ENCODE assay signal across 9 cellular contexts in the genomic region with DNA sequence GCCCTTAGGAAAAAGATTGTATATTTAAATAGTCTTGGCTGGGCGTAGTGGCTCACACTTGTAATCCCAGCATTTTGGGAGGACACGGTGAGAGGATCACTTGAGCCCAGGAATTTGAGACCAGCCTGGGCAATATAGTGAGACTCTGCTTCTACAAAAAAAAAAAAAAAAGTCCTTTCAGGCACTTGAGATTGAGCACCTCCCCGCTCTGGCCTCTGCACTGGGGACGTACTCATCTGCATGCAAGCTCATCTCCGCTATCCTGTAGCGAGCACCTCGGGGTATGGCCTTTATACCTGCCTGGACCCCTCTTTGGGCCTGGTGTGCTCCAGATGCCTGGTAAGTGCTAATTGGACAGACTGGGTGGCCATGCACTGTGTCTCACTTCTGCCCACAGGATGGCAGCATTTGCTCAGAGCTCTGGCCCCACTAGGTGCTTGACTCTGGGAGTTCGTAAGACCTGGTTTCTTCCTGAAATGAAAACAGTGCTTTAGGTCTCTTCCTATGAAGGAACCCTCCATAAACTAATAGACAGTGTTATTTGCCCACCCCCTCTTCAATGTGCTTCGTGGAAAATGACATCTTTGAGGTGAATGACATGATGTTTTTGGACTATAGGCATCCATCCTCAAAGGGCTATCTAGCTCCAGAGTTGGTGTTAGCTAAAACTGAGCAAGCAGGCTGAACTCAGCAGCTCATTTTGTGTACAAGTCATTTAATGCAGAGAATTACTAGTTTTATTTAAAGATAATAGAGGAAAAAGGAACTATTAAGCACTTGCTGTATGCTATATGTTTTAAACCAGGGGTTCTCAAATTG.
DNase-seq lines count a peak whose midpoint lies in the region; ATAC-seq and TF ChIP-seq lines count a peak whose summit lies in the region.
"Had no signal": no experiment of that assay in that cellular context is flagged by ENCODE, and none has a peak within 500 bp of the region (broad histone marks: within the 10 kb centered on the region; RNA-seq: fewer than 3 reads in every experiment).

No MANE protein-coding gene starts in this region.

- no peaks in the 10 kb centered on the region for H3K79me2 ChIP-seq in DND-41 (ENCODE audit: insufficient read depth, low read length)

- H3K27me3 Mint-ChIP-seq in activated CD8-positive, alpha-beta T cell treated with anti-CD3 and anti-CD28 coated beads for 36 hours, result no peaks in the 10 kb centered on the region
- peaks cover 3% of the 10 kb centered on the region for H3K27me3 Mint-ChIP-seq in memory B cell

- TF ChIP-seq CTCF in DND-41 (IDR thresholded peaks at IDR 0.05; ENCODE audit: borderline replicate concordance, extremely low read depth, low read length, poor library complexity, severe bottlenecking), result peak; percentile 77
- peak; percentile 78 for TF ChIP-seq CTCF in activated CD8-positive, alpha-beta T cell treated with anti-CD3 and anti-CD28 coated beads for 36 hours (IDR thresholded peaks at IDR 0.05)

- H3K4me1 Mint-ChIP-seq in activated CD8-positive, alpha-beta T cell treated with anti-CD3 and anti-CD28 coated beads for 36 hours (ENCODE audit: low read depth), result peaks cover 11% of the 10 kb centered on the region
- no peaks in the 10 kb centered on the region for H3K4me1 Mint-ChIP-seq in memory B cell

- no peaks in the 10 kb centered on the region for H3K27me3 ChIP-seq in DND-41 (ENCODE audit: insufficient read depth, low read length, poor library complexity)
- no peaks in the 10 kb centered on the region for H3K27me3 ChIP-seq in effector memory CD4-positive, alpha-beta T cell (replicated peaks; ENCODE audit: control insufficient read depth, insufficient read depth, low read length, poor library complexity, severe bottlenecking)

- H3K4me3 Mint-ChIP-seq in activated CD8-positive, alpha-beta T cell treated with anti-CD3 and anti-CD28 coated beads for 36 hours, result no peak overlapping the region
- H3K4me3 Mint-ChIP-seq in memory B cell, result no peak overlapping the region
- H3K4me3 Mint-ChIP-seq: dendritic cell treated with granulocyte-macrophage colony-stimulating factor and Interleukin-4, amounts not matched to agents 40 ng/mL and 50 ng/mL, for 4 days had no signal

- CTCF ChIA-PET in activated CD8-positive, alpha-beta T cell treated with anti-CD3 and anti-CD28 coated beads for 36 hours (lab: Charles Lee), result interaction anchor here (0.6 to 3.1 kb wide), 48 partner anchors 9 to 381 kb away, joined by 3 to 29 read pairs (median 5); partner anchors contain the start of genes ADAM15, KCNN3 and PBXIP1

- no peak overlapping the region for H2AFZ ChIP-seq in DND-41 (ENCODE audit: low read depth, low read length)

- no peak overlapping the region for H3K4me2 ChIP-seq in DND-41 (ENCODE audit: insufficient read depth, low read length)

- H3K4me1 ChIP-seq in DND-41 (ENCODE audit: insufficient read depth, low read length), result no peaks in the 10 kb centered on the region
- H3K4me1 ChIP-seq in effector memory CD4-positive, alpha-beta T cell (ENCODE audit: control insufficient read depth, insufficient read depth, low read length, poor library complexity, severe bottlenecking), result no peaks in the 10 kb centered on the region

- no peak overlapping the region for H3K9ac ChIP-seq in DND-41 (ENCODE audit: low read depth, low read length)

- no peaks in the 10 kb centered on the region for H3K9me3 ChIP-seq in DND-41 (ENCODE audit: insufficient read depth, low read length, severe bottlenecking)
- H3K9me3 ChIP-seq in effector memory CD4-positive, alpha-beta T cell (ENCODE audit: control insufficient read depth, low read length), result no peaks in the 10 kb centered on the region

- no peaks in the 10 kb centered on the region for H3K36me3 Mint-ChIP-seq in activated CD8-positive, alpha-beta T cell treated with anti-CD3 and anti-CD28 coated beads for 36 hours (ENCODE audit: low read depth)
- no peaks in the 10 kb centered on the region for H3K36me3 Mint-ChIP-seq in memory B cell

- DNase-seq in DND-41 (peak; percentile 55), HK-2 (ENCODE audit: unreplicated experiment) (peak; percentile 46), NCI-H748 treated with DMSO at 0.1 percent for 48 hours (lab: John Stamatoyannopoulos, UW) (peak; percentile 58), memory B cell (ENCODE audit: low spot score in 2 of 2) (peak; percentile 45 to 60)
- peak; percentile 88 for DNase-seq in activated CD8-positive, alpha-beta T cell treated with anti-CD3 and anti-CD28 coated beads for 36 hours
- peak; percentile 23 to 47 (median 38) for DNase-seq in effector memory CD4-positive, alpha-beta T cell
- DNase-seq in stimulated activated CD8-positive, alpha-beta memory T cell treated with anti-CD3 and anti-CD28 coated beads, Interleukin-15, amount 100 ng/mL, for 4 hours (ENCODE audit: low read depth in 2 of 2), result peak; percentile 46 to 63

- H4K20me1 ChIP-seq in DND-41 (ENCODE audit: insufficient read depth, low read length), result no peaks in the 10 kb centered on the region

- no peaks in the 10 kb centered on the region for H3K36me3 ChIP-seq in DND-41 (ENCODE audit: insufficient read depth, low read length)
- H3K36me3 ChIP-seq in effector memory CD4-positive, alpha-beta T cell (ENCODE audit: control insufficient read depth, insufficient read depth, low read length), result no peaks in the 10 kb centered on the region

- POLR2A ChIA-PET in activated CD8-positive, alpha-beta T cell treated with anti-CD3 and anti-CD28 coated beads for 36 hours (lab: Charles Lee), result interaction anchor here (0.7 to 1.0 kb wide), 2 partner anchors 212 to 270 kb away, joined by 3 read pairs; no protein-coding TSS in a partner anchor

- H3K9me3 Mint-ChIP-seq in activated CD8-positive, alpha-beta T cell treated with anti-CD3 and anti-CD28 coated beads for 36 hours, result no peaks in the 10 kb centered on the region
- H3K9me3 Mint-ChIP-seq in memory B cell, result no peaks in the 10 kb centered on the region
- H3K9me3 Mint-ChIP-seq: dendritic cell treated with granulocyte-macrophage colony-stimulating factor and Interleukin-4, amounts not matched to agents 40 ng/mL and 50 ng/mL, for 4 days had no signal

- no peak overlapping the region for H3K27ac Mint-ChIP-seq in activated CD8-positive, alpha-beta T cell treated with anti-CD3 and anti-CD28 coated beads for 36 hours
- H3K27ac Mint-ChIP-seq in memory B cell, result no peak overlapping the region
- H3K27ac Mint-ChIP-seq: dendritic cell treated with granulocyte-macrophage colony-stimulating factor and Interleukin-4, amounts not matched to agents 40 ng/mL and 50 ng/mL, for 4 days had no signal

- no peak overlapping the region for H3K27ac ChIP-seq in DND-41 (ENCODE audit: low read length)
- no peak overlapping the region for H3K27ac ChIP-seq in effector memory CD4-positive, alpha-beta T cell (ENCODE audit: insufficient read depth, low read length, poor library complexity, severe bottlenecking)

- ATAC-seq in DND-41 (ENCODE audit: insufficient read depth, low read depth) (peak; percentile 94), memory B cell (ENCODE audit: low read depth) (peak; percentile 100), GM21447 (IDR thresholded peaks at IDR 0.05; ENCODE audit: unreplicated experiment) (no peak)
- ATAC-seq in activated CD8-positive, alpha-beta T cell treated with anti-CD3 and anti-CD28 coated beads for 36 hours, result peak; percentile 100

- H3K4me3 ChIP-seq in DND-41 (ENCODE audit: low read depth in 1 of 2, low read length in 2 of 2), result no peak overlapping the region
- H3K4me3 ChIP-seq in effector memory CD4-positive, alpha-beta T cell (ENCODE audit: insufficient read depth, low read depth, low read length, poor library complexity, severe bottlenecking), result no peak overlapping the region

- intact Hi-C loops in activated CD8-positive, alpha-beta T cell treated with anti-CD3 and anti-CD28 coated beads for 36 hours (cut with micrococcal nuclease), result loop anchor here (5.0 kb wide), 2 partner anchors 78 to 208 kb away; no protein-coding TSS in a partner anchor

Comparison
In these comparisons a context has a peak if more than half of its experiments do, and no peak if none do; other contexts are left out.
1. DNase-seq: peak in every context shown above with its lines; median percentile 88 in activated CD8-positive, alpha-beta T cell treated with anti-CD3 and anti-CD28 coated beads for 36 hours; 58 in NCI-H748 treated with DMSO at 0.1 percent for 48 hours; 55 in DND-41; 54 in stimulated activated CD8-positive, alpha-beta memory T cell treated with anti-CD3 and anti-CD28 coated beads, Interleukin-15, amount 100 ng/mL, for 4 hours; 52 in memory B cell; 46 in HK-2; 38 in effector memory CD4-positive, alpha-beta T cell.